Comparison of ENCODE assay signal across 3 cellular contexts in the genomic region with DNA sequence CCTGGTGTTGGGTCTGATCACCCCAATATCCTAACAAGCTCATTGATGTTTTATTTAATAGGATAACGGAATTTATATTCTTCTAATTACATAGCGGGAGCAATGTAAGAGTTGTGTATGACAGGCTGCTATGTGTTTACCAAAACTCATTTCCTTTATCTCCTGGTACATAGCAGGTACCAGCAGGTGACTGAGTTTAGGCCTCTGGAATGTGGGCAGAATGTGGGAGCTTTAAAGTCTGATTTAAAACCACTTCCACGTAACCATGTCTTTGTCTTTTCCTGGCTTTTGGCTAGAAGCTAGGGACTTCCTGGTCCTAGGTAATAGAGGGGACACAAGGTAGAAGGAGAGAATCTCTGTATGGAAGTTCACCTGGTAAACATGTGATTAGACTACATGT.
"Had no signal": no experiment of that assay in that cellular context is flagged by ENCODE, and none has a peak within 500 bp of the region (broad histone marks: within the 10 kb centered on the region; RNA-seq: fewer than 3 reads in every experiment).

No MANE protein-coding gene starts in this region.

- DNase-seq: GDM1, GF-D8 had no signal

- H3K4me3 ChIP-seq: GM12878 had no signal
